ENCODE assay signal across 1 cellular context in the genomic region with DNA sequence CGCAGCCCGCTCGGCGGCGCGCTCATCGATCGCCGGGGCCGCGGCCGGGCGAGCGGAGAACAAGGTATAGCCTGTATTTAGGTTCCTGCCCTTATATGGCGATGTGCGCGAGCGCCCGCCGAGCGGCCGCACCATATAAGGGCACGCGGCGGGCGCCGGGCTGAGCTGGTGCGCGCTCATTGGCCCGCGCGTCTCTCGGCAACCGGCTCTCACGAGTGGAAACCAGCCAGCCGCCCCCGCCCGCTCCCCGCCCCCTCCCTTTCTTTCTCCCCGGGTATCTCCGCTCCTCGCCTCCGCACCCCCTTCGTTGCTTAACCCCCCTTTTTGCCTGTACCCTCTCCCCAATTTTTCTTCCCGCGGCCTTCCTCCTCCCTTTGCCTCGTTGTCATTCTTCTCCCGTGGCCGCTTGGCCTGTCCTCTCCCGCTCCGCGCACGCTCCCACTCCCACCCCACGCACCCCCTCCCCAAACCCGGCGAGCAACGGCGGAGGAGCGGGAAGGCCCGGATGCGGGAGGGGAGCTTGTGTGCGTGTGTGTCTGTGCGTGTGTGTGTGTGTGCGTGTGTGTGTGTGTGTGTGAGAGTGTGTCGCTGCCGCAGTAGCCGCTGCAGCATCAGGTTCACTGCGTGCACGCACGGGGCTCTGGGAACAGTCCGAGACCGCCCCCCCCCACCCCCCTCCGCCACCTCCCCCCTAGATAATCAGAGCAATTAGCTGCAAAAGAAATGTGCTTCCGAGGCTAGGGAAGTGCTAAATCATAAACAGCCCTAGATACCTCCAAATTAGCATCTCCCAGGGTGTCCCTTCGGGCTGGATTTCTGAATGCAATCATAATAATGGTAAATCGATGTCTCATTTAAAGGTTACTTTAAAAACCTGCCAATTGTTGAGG.
TF ChIP-seq lines count a peak whose summit lies in the region.

No MANE protein-coding gene starts in this region.

TF ChIP-seq in K562, 482 proteins besides CTCF, POLR2A, EP300 and RAD21 (continued from another document and continues in another):
- TF ChIP-seq, protein P1, sequence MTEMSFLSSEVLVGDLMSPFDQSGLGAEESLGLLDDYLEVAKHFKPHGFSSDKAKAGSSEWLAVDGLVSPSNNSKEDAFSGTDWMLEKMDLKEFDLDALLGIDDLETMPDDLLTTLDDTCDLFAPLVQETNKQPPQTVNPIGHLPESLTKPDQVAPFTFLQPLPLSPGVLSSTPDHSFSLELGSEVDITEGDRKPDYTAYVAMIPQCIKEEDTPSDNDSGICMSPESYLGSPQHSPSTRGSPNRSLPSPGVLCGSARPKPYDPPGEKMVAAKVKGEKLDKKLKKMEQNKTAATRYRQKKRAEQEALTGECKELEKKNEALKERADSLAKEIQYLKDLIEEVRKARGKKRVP (CRISPR knock-in tag; IDR thresholded peaks at IDR 0.05), result no peak
- no peak for TF ChIP-seq ZNF518B (CRISPR knock-in tag; IDR thresholded peaks at IDR 0.05)
- peak; percentile 13; the same call in 1 of the 2 replicates for TF ChIP-seq GABPB1 (CRISPR knock-in tag; IDR thresholded peaks at IDR 0.05)
- no peak for TF ChIP-seq ADNP (tag; IDR thresholded peaks at IDR 0.05)
- TF ChIP-seq, protein P2, sequence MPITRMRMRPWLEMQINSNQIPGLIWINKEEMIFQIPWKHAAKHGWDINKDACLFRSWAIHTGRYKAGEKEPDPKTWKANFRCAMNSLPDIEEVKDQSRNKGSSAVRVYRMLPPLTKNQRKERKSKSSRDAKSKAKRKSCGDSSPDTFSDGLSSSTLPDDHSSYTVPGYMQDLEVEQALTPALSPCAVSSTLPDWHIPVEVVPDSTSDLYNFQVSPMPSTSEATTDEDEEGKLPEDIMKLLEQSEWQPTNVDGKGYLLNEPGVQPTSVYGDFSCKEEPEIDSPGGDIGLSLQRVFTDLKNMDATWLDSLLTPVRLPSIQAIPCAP (CRISPR knock-in tag; IDR thresholded peaks at IDR 0.05; ENCODE audit: borderline replicate concordance), result no peak
- TF ChIP-seq KDM2B (CRISPR knock-in tag; IDR thresholded peaks at IDR 0.05), result peak; percentile 37; the same call in 1 of the 2 replicates
- no peak for TF ChIP-seq NCOA6 (IDR thresholded peaks at IDR 0.05)
- no peak for TF ChIP-seq CBFB (CRISPR knock-in tag; IDR thresholded peaks at IDR 0.05)
- TF ChIP-seq ZNF133 (CRISPR knock-in tag; IDR thresholded peaks at IDR 0.05), result no peak
- no peak for TF ChIP-seq SIRT6 (IDR thresholded peaks at IDR 0.05; ENCODE audit: low read depth, low read length)
- TF ChIP-seq ZNF282 (CRISPR knock-in tag; IDR thresholded peaks at IDR 0.05), result no peak
- TF ChIP-seq E2F6 (IDR thresholded peaks at IDR 0.05; ENCODE audit: borderline replicate concordance in 1 of 2, extremely low read depth in 1 of 2, insufficient read depth in 1 of 2, insufficient read length in 1 of 2, low read depth in 1 of 2, low read length in 1 of 2, poor library complexity in 1 of 2, severe bottlenecking in 1 of 2), result peak in 1 of 2 experiments; percentile 69
- TF ChIP-seq WHSC1 (IDR thresholded peaks at IDR 0.05; ENCODE audit: low read length), result no peak
- no peak for TF ChIP-seq FOXK1 (CRISPR knock-in tag; IDR thresholded peaks at IDR 0.05; ENCODE audit: borderline replicate concordance)
- no peak for TF ChIP-seq ZNF41 (CRISPR knock-in tag; conservative IDR thresholded peaks at IDR 0.05)
- no peak for TF ChIP-seq FOXM1 (IDR thresholded peaks at IDR 0.05; ENCODE audit: low read depth)
- TF ChIP-seq FOXM1 (CRISPR knock-in tag; IDR thresholded peaks at IDR 0.05; ENCODE audit: low read depth), result no peak
- TF ChIP-seq MYNN (IDR thresholded peaks at IDR 0.05), result no peak
- TF ChIP-seq MYNN (CRISPR knock-in tag; IDR thresholded peaks at IDR 0.05), result no peak
- TF ChIP-seq SNIP1 (IDR thresholded peaks at IDR 0.05; ENCODE audit: low read depth), result no peak
- TF ChIP-seq JUND (IDR thresholded peaks at IDR 0.05; ENCODE audit: borderline replicate concordance, low read depth, low read length), result no peak
- no peak for TF ChIP-seq JUND (tag; IDR thresholded peaks at IDR 0.05; ENCODE audit: borderline replicate concordance, low read depth, low read length)
- TF ChIP-seq, protein P3, sequence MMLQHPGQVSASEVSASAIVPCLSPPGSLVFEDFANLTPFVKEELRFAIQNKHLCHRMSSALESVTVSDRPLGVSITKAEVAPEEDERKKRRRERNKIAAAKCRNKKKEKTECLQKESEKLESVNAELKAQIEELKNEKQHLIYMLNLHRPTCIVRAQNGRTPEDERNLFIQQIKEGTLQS (IDR thresholded peaks at IDR 0.05), result no peak
- TF ChIP-seq, protein P3 (CRISPR knock-in tag; conservative IDR thresholded peaks at IDR 0.05), result no peak
- TF ChIP-seq SRSF7 (optimal IDR thresholded peaks at IDR 0.05; ENCODE audit: low read depth, low read length), result no peak
- no peak for TF ChIP-seq ZFP1 (CRISPR knock-in tag; IDR thresholded peaks at IDR 0.05)
- TF ChIP-seq ZNF780A (CRISPR knock-in tag; IDR thresholded peaks at IDR 0.05), result no peak
- no peak for TF ChIP-seq ZNF311 (CRISPR knock-in tag; IDR thresholded peaks at IDR 0.05)
- no peak for TF ChIP-seq ZNF3 (CRISPR knock-in tag; IDR thresholded peaks at IDR 0.05)
- TF ChIP-seq, protein P4, sequence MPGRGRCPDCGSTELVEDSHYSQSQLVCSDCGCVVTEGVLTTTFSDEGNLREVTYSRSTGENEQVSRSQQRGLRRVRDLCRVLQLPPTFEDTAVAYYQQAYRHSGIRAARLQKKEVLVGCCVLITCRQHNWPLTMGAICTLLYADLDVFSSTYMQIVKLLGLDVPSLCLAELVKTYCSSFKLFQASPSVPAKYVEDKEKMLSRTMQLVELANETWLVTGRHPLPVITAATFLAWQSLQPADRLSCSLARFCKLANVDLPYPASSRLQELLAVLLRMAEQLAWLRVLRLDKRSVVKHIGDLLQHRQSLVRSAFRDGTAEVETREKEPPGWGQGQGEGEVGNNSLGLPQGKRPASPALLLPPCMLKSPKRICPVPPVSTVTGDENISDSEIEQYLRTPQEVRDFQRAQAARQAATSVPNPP (IDR thresholded peaks at IDR 0.05; ENCODE audit: borderline replicate concordance, insufficient read depth, insufficient read length), result no peak
- TF ChIP-seq ZNF740 (CRISPR knock-in tag; IDR thresholded peaks at IDR 0.05), result peak; percentile 81
- TF ChIP-seq ZNF740 (tag; IDR thresholded peaks at IDR 0.05), result peak in 1 of 2 experiments; percentile 85; a peak in 2 of 4 replicates
- no peak for TF ChIP-seq CREB3L1 (IDR thresholded peaks at IDR 0.05; ENCODE audit: borderline replicate concordance, low read depth)
- TF ChIP-seq SAFB (IDR thresholded peaks at IDR 0.05; ENCODE audit: borderline replicate concordance, low read depth, low read length), result peak; percentile 80
- TF ChIP-seq THAP7 (CRISPR knock-in tag; IDR thresholded peaks at IDR 0.05), result no peak
- TF ChIP-seq ZSCAN32 (CRISPR knock-in tag; IDR thresholded peaks at IDR 0.05), result no peak
- TF ChIP-seq NBN (IDR thresholded peaks at IDR 0.05; ENCODE audit: low read depth), result no peak; the same call in none of the 2 replicates
- TF ChIP-seq FOSL1 (tag; conservative IDR thresholded peaks at IDR 0.05), result peak; percentile 42; the same call in 1 of the 2 replicates
- TF ChIP-seq CBX3 (IDR thresholded peaks at IDR 0.05; ENCODE audit: borderline replicate concordance in 1 of 2, low read length in 2 of 2), result no peak
- TF ChIP-seq RFX1 (IDR thresholded peaks at IDR 0.05), result peak; percentile 88
- TF ChIP-seq MAZ (CRISPR knock-in tag; conservative IDR thresholded peaks at IDR 0.05 in 1 of 2, IDR thresholded peaks at IDR 0.05 in 1 of 2), result peak; percentile 65 to 75; a peak in 2 of 4 replicates
- TF ChIP-seq SAP30 (IDR thresholded peaks at IDR 0.05; ENCODE audit: borderline replicate concordance, insufficient read depth, low read depth, low read length, poor library complexity, severe bottlenecking), result peak; percentile 24
- TF ChIP-seq ZNF253 (CRISPR knock-in tag; conservative IDR thresholded peaks at IDR 0.05), result no peak
- TF ChIP-seq PURB (CRISPR knock-in tag; IDR thresholded peaks at IDR 0.05; ENCODE audit: low read depth), result no peak
- TF ChIP-seq NFATC3 (IDR thresholded peaks at IDR 0.05), result no peak
- TF ChIP-seq CBFA2T3 (IDR thresholded peaks at IDR 0.05), result no peak
- no peak for TF ChIP-seq CBFA2T2 (conservative IDR thresholded peaks at IDR 0.05)
- TF ChIP-seq FUS (optimal IDR thresholded peaks at IDR 0.05; ENCODE audit: low read depth, low read length), result no peak
- TF ChIP-seq TRIM28 (IDR thresholded peaks at IDR 0.05), result no peak
- TF ChIP-seq GABPA (tag; conservative IDR thresholded peaks at IDR 0.05; ENCODE audit: low read depth), result peak; percentile 46
- peak; percentile 48 for TF ChIP-seq CREM (IDR thresholded peaks at IDR 0.05; ENCODE audit: low read depth)
- TF ChIP-seq HMG20B (CRISPR knock-in tag; IDR thresholded peaks at IDR 0.05), result no peak
- TF ChIP-seq, protein P5, sequence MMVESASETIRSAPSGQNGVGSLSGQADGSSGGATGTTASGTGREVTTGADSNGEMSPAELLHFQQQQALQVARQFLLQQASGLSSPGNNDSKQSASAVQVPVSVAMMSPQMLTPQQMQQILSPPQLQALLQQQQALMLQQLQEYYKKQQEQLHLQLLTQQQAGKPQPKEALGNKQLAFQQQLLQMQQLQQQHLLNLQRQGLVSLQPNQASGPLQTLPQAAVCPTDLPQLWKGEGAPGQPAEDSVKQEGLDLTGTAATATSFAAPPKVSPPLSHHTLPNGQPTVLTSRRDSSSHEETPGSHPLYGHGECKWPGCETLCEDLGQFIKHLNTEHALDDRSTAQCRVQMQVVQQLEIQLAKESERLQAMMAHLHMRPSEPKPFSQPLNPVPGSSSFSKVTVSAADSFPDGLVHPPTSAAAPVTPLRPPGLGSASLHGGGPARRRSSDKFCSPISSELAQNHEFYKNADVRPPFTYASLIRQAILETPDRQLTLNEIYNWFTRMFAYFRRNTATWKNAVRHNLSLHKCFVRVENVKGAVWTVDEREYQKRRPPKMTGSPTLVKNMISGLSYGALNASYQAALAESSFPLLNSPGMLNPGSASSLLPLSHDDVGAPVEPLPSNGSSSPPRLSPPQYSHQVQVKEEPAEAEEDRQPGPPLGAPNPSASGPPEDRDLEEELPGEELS (CRISPR knock-in tag; IDR thresholded peaks at IDR 0.05; ENCODE audit: borderline replicate concordance), result no peak
